In genomic region chr16:84827131-84827574, GRCh38 we compare ENCODE assay signal across 1 cellular context.
TF ChIP-seq lines count a peak whose summit lies in the region.

No MANE protein-coding gene starts in this region.

TF ChIP-seq in K562, 482 proteins besides CTCF, POLR2A, EP300 and RAD21:
- no peak for TF ChIP-seq NFE2L1 (tag; IDR thresholded peaks at IDR 0.05; ENCODE audit: borderline replicate concordance, low read depth)
- TF ChIP-seq HOXB6 (CRISPR knock-in tag; IDR thresholded peaks at IDR 0.05; ENCODE audit: borderline replicate concordance), result no peak
- TF ChIP-seq ZNF124 (CRISPR knock-in tag; IDR thresholded peaks at IDR 0.05), result no peak
- TF ChIP-seq BCOR (IDR thresholded peaks at IDR 0.05), result no peak
- no peak for TF ChIP-seq POLR3A (IDR thresholded peaks at IDR 0.05; ENCODE audit: borderline replicate concordance, extremely low read depth, insufficient read depth, insufficient read length)
- TF ChIP-seq CHCHD3 (CRISPR knock-in tag; IDR thresholded peaks at IDR 0.05), result no peak
- no peak for TF ChIP-seq TAF15 (IDR thresholded peaks at IDR 0.05; ENCODE audit: low read depth, low read length)
- no peak for TF ChIP-seq CUX1 (CRISPR knock-in tag; IDR thresholded peaks at IDR 0.05)
- TF ChIP-seq ZNF444 (CRISPR knock-in tag; IDR thresholded peaks at IDR 0.05), result no peak
- TF ChIP-seq SIN3A (IDR thresholded peaks at IDR 0.05; ENCODE audit: borderline replicate concordance in 2 of 2, control insufficient read depth in 1 of 2, low read depth in 2 of 2, low read length in 2 of 2), result no peak
- TF ChIP-seq TAF1 (IDR thresholded peaks at IDR 0.05; ENCODE audit: control insufficient read depth, extremely low read depth, insufficient read depth, low read length, severe bottlenecking), result no peak
- no peak for TF ChIP-seq ZNF133 (CRISPR knock-in tag; IDR thresholded peaks at IDR 0.05)
